ENCODE assay signal across 1 cellular context in the genomic region with DNA sequence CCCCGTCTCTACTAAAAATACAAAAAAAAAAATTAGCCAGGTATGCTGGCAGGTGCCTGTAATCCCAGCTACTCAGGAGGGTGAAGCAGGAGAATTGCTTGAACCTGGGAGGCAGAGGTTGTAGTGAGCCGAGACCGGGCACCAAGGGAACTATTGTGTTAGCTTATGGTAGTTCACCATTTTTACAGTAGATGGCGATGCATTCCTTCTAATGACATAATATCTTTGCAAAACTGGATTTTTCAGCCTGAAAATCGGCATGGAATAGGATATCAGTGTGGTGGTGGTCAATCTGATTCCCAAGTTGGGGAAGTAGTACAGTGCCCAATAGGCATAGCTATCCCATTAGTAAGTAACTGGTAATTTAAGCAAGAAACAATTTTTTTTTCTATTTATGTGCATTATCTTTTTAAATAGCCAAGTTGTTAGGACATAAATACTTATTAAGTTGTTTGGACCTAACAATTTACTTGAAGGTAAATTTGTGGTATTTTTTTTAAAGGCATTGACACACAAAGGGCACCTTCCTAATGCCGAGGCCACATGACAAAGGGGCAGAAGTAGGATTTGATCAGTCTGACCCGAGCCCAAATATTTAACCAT.
TF ChIP-seq lines count a peak whose summit lies in the region.

No MANE protein-coding gene starts in this region.

TF ChIP-seq in H1, 55 proteins besides CTCF, POLR2A, EP300 and RAD21:
- TF ChIP-seq GTF2F1 (IDR thresholded peaks at IDR 0.05; ENCODE audit: borderline replicate concordance, low read depth, low read length) (no peak), RNF2 (IDR thresholded peaks at IDR 0.05; ENCODE audit: borderline replicate concordance, low read depth, low read length, missing control alignments, poor library complexity, severe bottlenecking) (no peak), SP1 (IDR thresholded peaks at IDR 0.05; ENCODE audit: low read depth, low read length) (no peak), PHF8 (conservative IDR thresholded peaks at IDR 0.05; ENCODE audit: low read depth, low read length) (no peak), BACH1 (IDR thresholded peaks at IDR 0.05; ENCODE audit: low read length) (no peak), JUN (IDR thresholded peaks at IDR 0.05; ENCODE audit: low read depth, low read length) (no peak), TAF7 (optimal IDR thresholded peaks at IDR 0.05; ENCODE audit: borderline replicate concordance, low read depth, low read length) (no peak), CEBPB (IDR thresholded peaks at IDR 0.05; ENCODE audit: low read depth, low read length) (no peak), TCF12 (IDR thresholded peaks at IDR 0.05; ENCODE audit: low read depth, low read length) (no peak), TEAD4 (IDR thresholded peaks at IDR 0.05; ENCODE audit: low read depth, low read length) (no peak), RFX5 (IDR thresholded peaks at IDR 0.05; ENCODE audit: borderline replicate concordance, low read depth, low read length) (no peak), CTBP2 (IDR thresholded peaks at IDR 0.05; ENCODE audit: borderline replicate concordance, insufficient read depth, insufficient read length, low read length) (no peak), HDAC2 (IDR thresholded peaks at IDR 0.05; ENCODE audit: borderline replicate concordance in 1 of 2, low read depth in 2 of 2, low read length in 2 of 2) (no peak), POU5F1 (IDR thresholded peaks at IDR 0.05; ENCODE audit: low read depth, low read length) (no peak), RBBP5 (IDR thresholded peaks at IDR 0.05; ENCODE audit: borderline replicate concordance, low read depth, low read length) (no peak)
- TF ChIP-seq, protein P1, sequence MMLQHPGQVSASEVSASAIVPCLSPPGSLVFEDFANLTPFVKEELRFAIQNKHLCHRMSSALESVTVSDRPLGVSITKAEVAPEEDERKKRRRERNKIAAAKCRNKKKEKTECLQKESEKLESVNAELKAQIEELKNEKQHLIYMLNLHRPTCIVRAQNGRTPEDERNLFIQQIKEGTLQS (IDR thresholded peaks at IDR 0.05; ENCODE audit: insufficient read depth, low read depth, low read length), result no peak
